In genomic region chr6:138970856-138971425, GRCh38 we compare ENCODE assay signal across 8 cellular contexts. TPM values are rescaled to one million over a fixed set of nuclear protein-coding genes. Genes with fewer than 3 reads are reported as not detected.
DNase-seq lines count a peak whose midpoint lies in the region; ATAC-seq and TF ChIP-seq lines count a peak whose summit lies in the region.

No MANE protein-coding gene starts in this region.

- H3K36me3 ChIP-seq in colonic mucosa, result no peaks in the 10 kb centered on the region

- H3K9me3 ChIP-seq in H9 (ENCODE audit: control insufficient read depth, low read depth, low read length), result no peaks in the 10 kb centered on the region
- H3K9me3 ChIP-seq in colonic mucosa, result no peaks in the 10 kb centered on the region

- in situ Hi-C loops in ACHN (cut with HindIII; ENCODE audit: low pct_ligation_motif_present, low pct_unique_long_range_greater_than_20kb, low sequenced_read_pairs), result no loop called here

- no peak overlapping the region for H2BK5ac ChIP-seq in H9 (ENCODE audit: insufficient read length, low read length)

- peaks cover 57 to 66% of the 10 kb centered on the region in 2 experiments for H3K4me1 Mint-ChIP-seq in H9

- H3K79me2 ChIP-seq in H9 (ENCODE audit: insufficient read depth, low read length), result peaks cover 20% of the 10 kb centered on the region; the same call in 1 of the 2 replicates

- DNase-seq in ACHN, result peak; percentile 88
- no peak for DNase-seq in H9
- DNase-seq in amniotic epithelial cell (ENCODE audit: low read depth), result peak; percentile 95
- DNase-seq in DMS53 (lab: John Stamatoyannopoulos, UW), result no peak
- no peak for DNase-seq in colonic mucosa
- DNase-seq in medulla oblongata (ENCODE audit: extremely low spot score), result no peak

- no peak overlapping the region for H3K9ac ChIP-seq in H9 (ENCODE audit: extremely low read depth, insufficient read length, low read length)
- no peak overlapping the region for H3K9ac ChIP-seq in colonic mucosa (ENCODE audit: low read depth in 2 of 2, low read length in 2 of 2)

- H2AK5ac ChIP-seq in H9 (ENCODE audit: insufficient read length, low read length), result no peak overlapping the region

- H4K20me1 ChIP-seq in H9 (ENCODE audit: control insufficient read depth, insufficient read depth, insufficient read length), result no peaks in the 10 kb centered on the region

- H3K4me3 ChIP-seq in colonic mucosa, result no peak overlapping the region

- no peak overlapping the region for H4K91ac ChIP-seq in H9 (ENCODE audit: insufficient read length, low read depth, low read length)

- H3K27ac ChIP-seq in H9 (ENCODE audit: insufficient read length, low read depth, low read length), result no peak overlapping the region
- peak overlapping the region; percentile 66 for H3K27ac ChIP-seq in layer of hippocampus (ENCODE audit: low read depth, low read length)
- no peak overlapping the region for H3K27ac ChIP-seq in colonic mucosa

- TF ChIP-seq CTCF in H9 (conservative IDR thresholded peaks at IDR 0.05) (no peak), colonic mucosa (IDR thresholded peaks at IDR 0.05) (no peak)

- no peak overlapping the region for H2BK12ac ChIP-seq in H9 (ENCODE audit: insufficient read length, low read depth, low read length)

- no peaks in the 10 kb centered on the region for H3K23me2 ChIP-seq in H9 (ENCODE audit: insufficient read length, low read depth, low read length, poor library complexity, severe bottlenecking)

- no peak overlapping the region for H3T11ph ChIP-seq in H9 (ENCODE audit: low read length)

- no peak overlapping the region for H2BK15ac ChIP-seq in H9 (ENCODE audit: low read depth, low read length)

- no peaks in the 10 kb centered on the region for H3K27me3 Mint-ChIP-seq in H9 (ENCODE audit: low read depth)

- no peak overlapping the region for H3K23ac ChIP-seq in H9 (ENCODE audit: insufficient read length, low read depth, low read length)

- H3K9me3 Mint-ChIP-seq in H9, result no peaks in the 10 kb centered on the region

- no peak overlapping the region for H2AFZ ChIP-seq in H9 (ENCODE audit: low read length)

- no peak overlapping the region for H3K4ac ChIP-seq in H9 (ENCODE audit: low read depth, low read length)

- no peak overlapping the region for H2BK120ac ChIP-seq in H9 (ENCODE audit: low read depth, low read length, poor library complexity, severe bottlenecking)

- peak overlapping the region; percentile 6 to 80 (median 59); a peak in 6 of 7 replicates for H3K27ac Mint-ChIP-seq in H9

- H3K36me3 Mint-ChIP-seq in H9 (ENCODE audit: insufficient read depth in 1 of 3, low read depth in 3 of 3), result peaks cover 0 to 2% (median 0%) of the 10 kb centered on the region in 3 experiments; a peak in 1 of 7 replicates

- H4K5ac ChIP-seq in H9 (ENCODE audit: insufficient read length, low read depth, low read length), result no peak overlapping the region

- peaks cover 9% of the 10 kb centered on the region; the same call in 1 of the 2 replicates for H3K4me1 ChIP-seq in H9 (ENCODE audit: insufficient read depth, low read length)
- H3K4me1 ChIP-seq in colonic mucosa, result no peaks in the 10 kb centered on the region

- no CpG with 5 or more reads among the region's 1 CpG for WGBS in H9 (ENCODE audit: extremely low coverage, insufficient read length, low lambda C conversion rate)

- H3K27me3 ChIP-seq in H9 (ENCODE audit: insufficient read depth, low read length) (no peaks in the 10 kb centered on the region), layer of hippocampus (ENCODE audit: control insufficient read depth, insufficient read depth, low read length) (no peaks in the 10 kb centered on the region), colonic mucosa (no peaks in the 10 kb centered on the region)

- no peak overlapping the region for H3K56ac ChIP-seq in H9 (ENCODE audit: insufficient read length, low read depth, low read length)

- H3K18ac ChIP-seq in H9 (ENCODE audit: insufficient read length, low read depth, low read length), result no peak overlapping the region

- no peak overlapping the region for H4K8ac ChIP-seq in H9 (replicated peaks; ENCODE audit: insufficient read length, low read depth, low read length)

- no peak overlapping the region for H3K14ac ChIP-seq in H9 (ENCODE audit: insufficient read depth, low read length)

- no peak overlapping the region for H2BK20ac ChIP-seq in H9 (ENCODE audit: low read depth, low read length, poor library complexity, severe bottlenecking)

- no peak for ATAC-seq in GM19324 (IDR thresholded peaks at IDR 0.05; ENCODE audit: low FRiP score, unreplicated experiment)

- no peaks in the 10 kb centered on the region for H3K79me1 ChIP-seq in H9 (ENCODE audit: insufficient read depth, low read depth, low read length, poor library complexity, severe bottlenecking)

- H3K4me3 Mint-ChIP-seq in H9, result no peak overlapping the region

- H3K4me2 ChIP-seq in H9 (ENCODE audit: insufficient read depth, insufficient read length, low read length), result no peak overlapping the region

- intact Hi-C loops in colonic mucosa (cut with DNase I), result no loop called here

RNA-seq across cellular contexts. Expression of gene REPS1, which starts 17.1 kb away (rescaled TPM):
- total RNA-seq in H9 (2021) (68.3 and 74.4 TPM in 2 replicates), colonic mucosa (10 to 100 TPM; 36.1 to 37.3 TPM)

RNA-seq across cellular contexts. Expression of gene ABRACL, which starts 57.6 kb away (rescaled TPM):
- 121 and 123 TPM in 2 replicates for total RNA-seq in H9 (2021)
- total RNA-seq in colonic mucosa, result 10 to 100 TPM; 64.7 to 90.6 TPM

Comparison
In these comparisons a context has a peak if more than half of its experiments do, and no peak if none do; other contexts are left out.
1. DNase-seq: peak in ACHN (single experiment) and amniotic epithelial cell (single experiment); none in H9 (single experiment), DMS53 (single experiment), colonic mucosa (single experiment) and medulla oblongata (single experiment).